10 cellular contexts compared by ENCODE assay signal in genomic region chr4:152045397-152045780, GRCh38.
DNase-seq lines count a peak whose midpoint lies in the region; ATAC-seq and TF ChIP-seq lines count a peak whose summit lies in the region.
"Had no signal": no experiment of that assay in that cellular context is flagged by ENCODE, and none has a peak within 500 bp of the region (broad histone marks: within the 10 kb centered on the region; RNA-seq: fewer than 3 reads in every experiment).

No MANE protein-coding gene starts in this region.

- H3K4me1 Mint-ChIP-seq in MCF 10A (ENCODE audit: insufficient read depth, unreplicated experiment) (no peaks in the 10 kb centered on the region), type B pancreatic cell (ENCODE audit: unreplicated experiment) (peaks cover 12% of the 10 kb centered on the region)

- H3K9ac ChIP-seq in mammary epithelial cell (ENCODE audit: insufficient read depth, low read length) (no peak overlapping the region), iPS-15b (ENCODE audit: low read depth, low read length) (no peak overlapping the region)

- H3K36me3 ChIP-seq in mammary epithelial cell (ENCODE audit: insufficient read depth, low read length) (no peaks in the 10 kb centered on the region), iPS-15b (ENCODE audit: control insufficient read depth, insufficient read depth, low read length) (no peaks in the 10 kb centered on the region)

- WGBS in mammary epithelial cell (ENCODE audit: low coverage, missing lambda C conversion rate) = 56% methylated on average over 8 of the region's 8 CpGs

- no peak for DNase-seq in mammary epithelial cell
- no peak for DNase-seq in MCF 10A (ENCODE audit: unreplicated experiment)
- DNase-seq in type B pancreatic cell (ENCODE audit: extremely low spot score, unreplicated experiment) = no peak
- no peak for DNase-seq in activated CD4-positive, alpha-beta T cell treated with anti-CD3 and anti-CD28 coated beads, Interleukin-2, amount 50 U/mL, for 48 hours
- DNase-seq in omental fat pad (ENCODE audit: low spot score) = no peak
- DNase-seq in NCI-H187 treated with DMSO at 0.1 percent for 48 hours (lab: John Stamatoyannopoulos, UW) = no peak
- DNase-seq: cortex of kidney, T1000 had no signal

- no peaks in the 10 kb centered on the region for H3K27me3 ChIP-seq in mammary epithelial cell (ENCODE audit: insufficient read depth, low read length)
- H3K27me3 ChIP-seq in iPS-15b (ENCODE audit: control insufficient read depth, insufficient read depth, low read length) = peaks cover 2% of the 10 kb centered on the region

- no peak overlapping the region for H3K27ac Mint-ChIP-seq in MCF 10A (ENCODE audit: low read depth, unreplicated experiment)
- H3K27ac Mint-ChIP-seq in type B pancreatic cell = no peak overlapping the region

- no peaks in the 10 kb centered on the region for H3K79me2 ChIP-seq in mammary epithelial cell (ENCODE audit: insufficient read depth, low read length)

- H3K4me3 Mint-ChIP-seq in MCF 10A (ENCODE audit: unreplicated experiment) (no peak overlapping the region), type B pancreatic cell (peak overlapping the region; percentile 67)

- dilution Hi-C loops in mammary epithelial cell (cut with HindIII; ENCODE audit: low sequenced_read_pairs) = no loop called here

- H3K27ac ChIP-seq in mammary epithelial cell (ENCODE audit: insufficient read depth, low read depth, low read length) = no peak overlapping the region

- H3K4me1 ChIP-seq in mammary epithelial cell (ENCODE audit: insufficient read depth, low read length) (peaks cover 4% of the 10 kb centered on the region), iPS-15b (ENCODE audit: control insufficient read depth, insufficient read depth, low read length) (no peaks in the 10 kb centered on the region)

- BruUV-seq in mammary epithelial cell (replicated peaks; lab: Mats Ljungman, UMichigan) (no TSS peak), MCF 10A (replicated peaks; lab: Mats Ljungman, UMichigan) (no TSS peak)

- no peaks in the 10 kb centered on the region for H4K20me1 ChIP-seq in mammary epithelial cell (ENCODE audit: insufficient read depth, low read length)

- H3K4me3 ChIP-seq in mammary epithelial cell (replicated peaks in 1 of 3; ENCODE audit: insufficient read depth in 1 of 3, low read depth in 2 of 3, low read length in 3 of 3) = no peak overlapping the region
- peak overlapping the region; percentile 41 for H3K4me3 ChIP-seq in iPS-15b (ENCODE audit: low read depth, low read length)

- intact Hi-C loops in mammary epithelial cell (cut with micrococcal nuclease) = loop anchor here (5.0 kb wide), 1 partner anchor 307 kb away; no protein-coding TSS in a partner anchor
- intact Hi-C loops in MCF 10A (cut with micrococcal nuclease) = loop anchor here (10.0 kb wide), 1 partner anchor 109 kb away; no protein-coding TSS in a partner anchor

- H3K27me3 Mint-ChIP-seq in MCF 10A (ENCODE audit: insufficient read depth, unreplicated experiment) = no peaks in the 10 kb centered on the region
- peaks cover 24% of the 10 kb centered on the region for H3K27me3 Mint-ChIP-seq in type B pancreatic cell

- H3K9me3 ChIP-seq in mammary epithelial cell (replicated peaks; ENCODE audit: insufficient read depth, low read length) = no peaks in the 10 kb centered on the region
- no peaks in the 10 kb centered on the region for H3K9me3 ChIP-seq in iPS-15b (ENCODE audit: control insufficient read depth, insufficient read depth, low read length)

- H3K36me3 Mint-ChIP-seq in MCF 10A (ENCODE audit: insufficient read depth, unreplicated experiment) = no peaks in the 10 kb centered on the region
- H3K36me3 Mint-ChIP-seq in type B pancreatic cell = peaks cover 8% of the 10 kb centered on the region

- peak overlapping the region; percentile 84 for H2AFZ ChIP-seq in mammary epithelial cell (ENCODE audit: low read depth, low read length)

- POLR2A ChIA-PET in MCF 10A (lab: Yijun Ruan, JAX) = no interaction called here

- H3K4me2 ChIP-seq in mammary epithelial cell (ENCODE audit: insufficient read depth, low read depth, low read length) = peak overlapping the region; percentile 76

- peaks cover 7% of the 10 kb centered on the region for H3K9me3 Mint-ChIP-seq in MCF 10A (ENCODE audit: unreplicated experiment)
- peaks cover 16% of the 10 kb centered on the region for H3K9me3 Mint-ChIP-seq in type B pancreatic cell

- ATAC-seq in HG03342 (IDR thresholded peaks at IDR 0.05; ENCODE audit: unreplicated experiment) (peak; percentile 38), omental fat pad (ENCODE audit: low FRiP score) (no peak)

- TF ChIP-seq CTCF in mammary epithelial cell (conservative IDR thresholded peaks at IDR 0.05 in 1 of 2, IDR thresholded peaks at IDR 0.05 in 1 of 2; ENCODE audit: extremely low read depth in 1 of 2, insufficient read depth in 1 of 2, low read depth in 1 of 2, low read length in 2 of 2) = no peak
- TF ChIP-seq CTCF in MCF 10A (IDR thresholded peaks at IDR 0.05; ENCODE audit: unreplicated experiment) = no peak
- no peak for TF ChIP-seq CTCF in type B pancreatic cell (conservative IDR thresholded peaks at IDR 0.05)
- no peak for TF ChIP-seq CTCF in omental fat pad (IDR thresholded peaks at IDR 0.05)

- in situ Hi-C loops in mammary epithelial cell (cut with MboI; ENCODE audit: low sequenced_read_pairs in 2 of 2) = no loop called here

- CTCF ChIA-PET in mammary epithelial cell (lab: Charles Lee; ENCODE audit: low non-redundant PET) (interaction anchor here (0.7 kb wide), 1 partner anchor 204 kb away, joined by 4 read pairs; no protein-coding TSS in a partner anchor), MCF 10A (lab: Yijun Ruan, JAX) (no interaction called here)
